ENCODE assay signal across 5 cellular contexts in the genomic region with DNA sequence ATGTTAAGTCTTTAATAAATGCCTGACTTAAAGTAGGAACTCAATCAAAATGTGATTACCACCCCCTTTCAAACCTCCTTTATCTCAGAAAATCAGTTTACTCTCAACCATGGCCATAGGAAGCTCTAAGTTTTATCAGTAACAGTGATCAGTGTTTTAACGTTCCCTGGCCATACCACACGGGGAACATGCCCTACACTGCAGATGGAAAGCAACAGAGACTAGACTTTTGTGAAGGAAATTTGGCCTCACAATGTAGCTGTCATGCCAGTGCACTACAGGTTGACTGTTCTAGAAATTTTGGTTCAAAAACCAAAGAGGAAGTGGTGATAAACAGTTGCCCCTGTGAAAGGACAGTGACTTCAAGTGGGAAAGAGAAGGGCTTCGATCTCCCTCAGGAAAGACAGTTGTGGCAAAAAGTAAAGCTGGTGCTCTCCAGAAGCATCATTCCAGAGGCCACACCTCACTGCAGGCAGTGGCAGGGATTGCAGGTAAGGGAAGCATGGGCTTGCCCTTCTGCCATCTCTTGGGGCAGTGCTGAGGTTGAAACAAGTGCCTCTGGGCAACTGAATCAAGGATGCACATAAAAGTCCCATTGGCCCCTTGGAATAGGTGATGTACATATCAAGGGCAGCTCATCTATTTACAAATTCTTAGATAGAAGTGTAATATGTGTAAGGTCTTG. TPM values are rescaled to one million over a fixed set of nuclear protein-coding genes. Genes with fewer than 3 reads are reported as not detected.
"Had no signal": no experiment of that assay in that cellular context is flagged by ENCODE, and none has a peak within 500 bp of the region (broad histone marks: within the 10 kb centered on the region; RNA-seq: fewer than 3 reads in every experiment).

No MANE protein-coding gene starts in this region.

RNA-seq across cellular contexts. Expression of a gene that starts 57.7 kb away (rescaled TPM):
- total RNA-seq: naive thymus-derived CD8-positive, alpha-beta T cell; neural crest cell; osteocyte; pulmonary artery endothelial cell; smooth muscle cell had no signal
- polyA plus RNA-seq: smooth muscle cell had no signal
